Comparison of ENCODE assay signal across 11 cellular contexts in genomic region chr5:179616002-179616594, GRCh38. TPM values are rescaled to one million over a fixed set of nuclear protein-coding genes. Genes with fewer than 3 reads are reported as not detected.
A peak's percentile ranks its signal among the peaks of the same experiment; 100 is the strongest.
DNase-seq lines count a peak whose midpoint lies in the region; ATAC-seq and TF ChIP-seq lines count a peak whose summit lies in the region.
"Had no signal": no experiment of that assay in that cellular context is flagged by ENCODE, and none has a peak within 500 bp of the region (broad histone marks: within the 10 kb centered on the region; RNA-seq: fewer than 3 reads in every experiment).

No MANE protein-coding gene starts in this region.

- WGBS in sigmoid colon, 2 donors: 82 to 88% methylated on average over 9 of the region's 9 CpGs
- WGBS in neuronal stem cell (ENCODE audit: extremely low coverage in 2 of 2, insufficient read length in 2 of 2, insufficient replicate concordance in 1 of 2), 2 donors: no CpG with 5 or more reads among the region's 9 CpGs

- intact Hi-C loops in sigmoid colon (cut with DNase I): no loop called here

- TF ChIP-seq POLR2A in sigmoid colon (IDR thresholded peaks at IDR 0.05): no peak

- H3K36me3 Mint-ChIP-seq in T-helper 1 cell treated with Interleukin-12 subunit alpha and Interleukin-12 subunit beta and Interleukin-4 antibody, amounts not matched to agents 30 μg/mL and 1 μg/mL, for 36 hours (ENCODE audit: low read depth): peaks cover 76% of the 10 kb centered on the region
- peaks cover 68% of the 10 kb centered on the region for H3K36me3 Mint-ChIP-seq in chondrocyte (ENCODE audit: low read depth)

- no peak overlapping the region for H2BK120ac ChIP-seq in neuronal stem cell (ENCODE audit: low read depth, low read length)

- H3K27me3 ChIP-seq in sigmoid colon (no peaks in the 10 kb centered on the region), WERI-Rb-1 (ENCODE audit: insufficient read depth, low read depth, severe bottlenecking) (no peaks in the 10 kb centered on the region), neuronal stem cell (ENCODE audit: control insufficient read depth in 3 of 3, insufficient read depth in 3 of 3, low read depth in 1 of 3, low read length in 3 of 3) (no peaks in the 10 kb centered on the region)

- H3K4me2 ChIP-seq in neuronal stem cell (ENCODE audit: insufficient read depth, low read length, poor library complexity, severe bottlenecking): no peak overlapping the region

- H3K27me3 Mint-ChIP-seq in T-helper 1 cell treated with Interleukin-12 subunit alpha and Interleukin-12 subunit beta and Interleukin-4 antibody, amounts not matched to agents 30 μg/mL and 1 μg/mL, for 36 hours (ENCODE audit: low read depth): no peaks in the 10 kb centered on the region
- H3K27me3 Mint-ChIP-seq in chondrocyte (ENCODE audit: low read depth): no peaks in the 10 kb centered on the region

- TF ChIP-seq EP300 in sigmoid colon (IDR thresholded peaks at IDR 0.05): no peak

- no peak overlapping the region for H3K4me3 Mint-ChIP-seq in T-helper 1 cell treated with Interleukin-12 subunit alpha and Interleukin-12 subunit beta and Interleukin-4 antibody, amounts not matched to agents 30 μg/mL and 1 μg/mL, for 36 hours
- no peak overlapping the region for H3K4me3 Mint-ChIP-seq in chondrocyte (ENCODE audit: unreplicated experiment)

- no peak for TF ChIP-seq CTCF in chondrocyte (IDR thresholded peaks at IDR 0.05)
- no peak for TF ChIP-seq CTCF in sigmoid colon (IDR thresholded peaks at IDR 0.05)
- no peak for TF ChIP-seq CTCF in WERI-Rb-1 (IDR thresholded peaks at IDR 0.05; ENCODE audit: low read depth, low read length)

- H3K18ac ChIP-seq in neuronal stem cell (ENCODE audit: low read length): no peak overlapping the region

- ATAC-seq in GM18502 (IDR thresholded peaks at IDR 0.05; ENCODE audit: poor library complexity, unreplicated experiment): no peak

- peaks cover 59% of the 10 kb centered on the region for H3K4me1 Mint-ChIP-seq in T-helper 1 cell treated with Interleukin-12 subunit alpha and Interleukin-12 subunit beta and Interleukin-4 antibody, amounts not matched to agents 30 μg/mL and 1 μg/mL, for 36 hours (ENCODE audit: low read depth)
- H3K4me1 Mint-ChIP-seq in chondrocyte (ENCODE audit: low read depth): peaks cover 68% of the 10 kb centered on the region

- H3K36me3 ChIP-seq in sigmoid colon (peaks cover 45 to 98% (median 82%) of the 10 kb centered on the region in 4 donors), WERI-Rb-1 (peaks cover 91% of the 10 kb centered on the region), neuronal stem cell (replicated peaks in 1 of 2; ENCODE audit: control insufficient read depth in 2 of 2, insufficient read depth in 2 of 2, low read length in 2 of 2) (peaks cover 55 to 98% of the 10 kb centered on the region in 2 donors)

- DNase-seq in T-helper 1 cell (no peak), NAMALWA (ENCODE audit: low spot score) (peak; percentile 26), chondrocyte (ENCODE audit: low spot score) (no peak), sigmoid colon (peak; percentile 2), WERI-Rb-1 (no peak), neuronal stem cell (ENCODE audit: low spot score) (no peak)
- DNase-seq: 8988T, kidney glomerular epithelial cell, NCI-H1092 had no signal

- no peak overlapping the region for H3K14ac ChIP-seq in neuronal stem cell (ENCODE audit: low read length)

- no peaks in the 10 kb centered on the region for H3K9me3 Mint-ChIP-seq in T-helper 1 cell treated with Interleukin-12 subunit alpha and Interleukin-12 subunit beta and Interleukin-4 antibody, amounts not matched to agents 30 μg/mL and 1 μg/mL, for 36 hours
- H3K9me3 Mint-ChIP-seq in chondrocyte (ENCODE audit: low read depth): no peaks in the 10 kb centered on the region

- no peak overlapping the region for H3K4ac ChIP-seq in neuronal stem cell (ENCODE audit: low read length)

- no peak overlapping the region for H4K8ac ChIP-seq in neuronal stem cell (ENCODE audit: low read depth, low read length)

- peak overlapping the region; percentile 46 for H3K27ac Mint-ChIP-seq in T-helper 1 cell treated with Interleukin-12 subunit alpha and Interleukin-12 subunit beta and Interleukin-4 antibody, amounts not matched to agents 30 μg/mL and 1 μg/mL, for 36 hours
- peak overlapping the region; percentile 49 for H3K27ac Mint-ChIP-seq in chondrocyte (ENCODE audit: unreplicated experiment)

- H3K9ac ChIP-seq in neuronal stem cell (ENCODE audit: low read depth, low read length, poor library complexity): no peak overlapping the region

- H2AFZ ChIP-seq in neuronal stem cell (ENCODE audit: low read length): no peak overlapping the region

- H3K4me1 ChIP-seq in sigmoid colon (peaks cover 0 to 85% (median 79%) of the 10 kb centered on the region in 4 donors), neuronal stem cell (ENCODE audit: control insufficient read depth in 2 of 2, insufficient read depth in 1 of 2, low read depth in 1 of 2, low read length in 2 of 2) (peaks cover 3 to 22% of the 10 kb centered on the region in 2 donors)

- H2BK15ac ChIP-seq in neuronal stem cell (ENCODE audit: low read length): no peak overlapping the region

- H3K9me3 ChIP-seq in sigmoid colon (no peaks in the 10 kb centered on the region), WERI-Rb-1 (ENCODE audit: severe bottlenecking) (no peaks in the 10 kb centered on the region), neuronal stem cell (replicated peaks in 1 of 2; ENCODE audit: control insufficient read depth in 2 of 2, insufficient read depth in 1 of 2, low read depth in 1 of 2, low read length in 2 of 2) (no peaks in the 10 kb centered on the region)

- H3K4me3 ChIP-seq in sigmoid colon (no peak overlapping the region), WERI-Rb-1 (ENCODE audit: low read depth, low read length) (no peak overlapping the region), neuronal stem cell (ENCODE audit: low read length in 2 of 2) (no peak overlapping the region)

- H3K79me1 ChIP-seq in neuronal stem cell (ENCODE audit: low read depth, low read length): peaks cover 2% of the 10 kb centered on the region

- H2AK5ac ChIP-seq in neuronal stem cell (ENCODE audit: low read depth, low read length): no peak overlapping the region

- H2BK5ac ChIP-seq in neuronal stem cell (ENCODE audit: low read length): no peak overlapping the region

- no peak overlapping the region for H4K91ac ChIP-seq in neuronal stem cell (ENCODE audit: low read depth, low read length, poor library complexity)

- peak overlapping the region in 2 of 4 donors; percentile 12 to 33 for H3K27ac ChIP-seq in sigmoid colon
- no peak overlapping the region for H3K27ac ChIP-seq in WERI-Rb-1
- no peak overlapping the region for H3K27ac ChIP-seq in neuronal stem cell (replicated peaks; ENCODE audit: low read length)

- H3K23ac ChIP-seq in neuronal stem cell (ENCODE audit: low read depth, low read length, poor library complexity): no peak overlapping the region

- no peak overlapping the region for H2BK12ac ChIP-seq in neuronal stem cell (ENCODE audit: low read length)

RNA-seq across cellular contexts. Expression of gene HNRNPH1, which starts 7.4 kb away (rescaled TPM):
- 341 to 426 TPM (median 348 TPM) in 3 replicates for total RNA-seq in chondrocyte
- 100 to 1,000 TPM; 264 to 495 (median 312) TPM for total RNA-seq in sigmoid colon
- polyA plus RNA-seq in sigmoid colon: 100 to 1,000 TPM in 1 of 3 donors, 10 to 100 TPM in 2; 63.8 to 255 (median 73.3) TPM
- 464 TPM for polyA plus RNA-seq in neuronal stem cell (2013, experiment 1 of 2)
- polyA plus RNA-seq in neuronal stem cell (2013, experiment 2 of 2): 477 TPM

Comparison
In these comparisons a context has a peak if more than half of its experiments do, and no peak if none do; other contexts are left out.
1. DNase-seq: peak in NAMALWA (single experiment) and sigmoid colon (single experiment); none in T-helper 1 cell (0 of 5), chondrocyte (single experiment), WERI-Rb-1 (single experiment) and neuronal stem cell (single experiment).